In the genomic region with DNA sequence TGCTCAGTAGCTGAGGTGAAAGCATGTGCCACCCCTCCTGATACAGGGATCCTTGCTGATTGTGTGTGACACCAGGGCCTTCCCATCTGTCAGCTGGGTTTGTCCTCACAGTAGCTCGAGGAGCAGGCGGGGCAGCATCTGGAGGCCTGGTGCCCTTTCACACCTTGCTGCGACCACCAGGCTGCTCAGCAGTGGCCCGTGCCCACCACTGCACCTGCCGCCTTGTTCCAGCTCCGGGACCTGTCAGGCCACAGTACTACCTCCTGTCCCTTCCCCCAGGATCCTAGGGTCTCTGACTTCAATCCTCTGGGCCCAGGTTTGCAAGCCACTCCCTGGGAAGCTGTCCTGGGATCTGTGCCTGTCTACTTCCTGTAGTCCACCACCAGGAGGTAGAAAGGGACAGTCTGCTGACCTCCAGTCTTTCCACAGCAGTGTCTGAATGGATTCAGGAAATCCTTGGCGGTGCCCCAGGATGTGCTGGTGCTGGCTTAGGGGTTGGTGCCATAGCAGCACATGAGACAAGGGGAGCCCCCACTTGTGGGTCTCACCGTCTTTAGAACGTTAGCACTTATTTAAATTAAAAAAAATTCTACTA, we compare ENCODE assay signal across 15 cellular contexts. TPM values are rescaled to one million over a fixed set of nuclear protein-coding genes. Genes with fewer than 3 reads are reported as not detected.
DNase-seq lines count a peak whose midpoint lies in the region; ATAC-seq and TF ChIP-seq lines count a peak whose summit lies in the region.
"Had no signal": no experiment of that assay in that cellular context is flagged by ENCODE, and none has a peak within 500 bp of the region (broad histone marks: within the 10 kb centered on the region; RNA-seq: fewer than 3 reads in every experiment).

No MANE protein-coding gene starts in this region.

- no peaks in the 10 kb centered on the region for H3K9me3 ChIP-seq in cardiac muscle cell (ENCODE audit: low read depth)
- no peaks in the 10 kb centered on the region for H3K9me3 ChIP-seq in WERI-Rb-1 (ENCODE audit: severe bottlenecking)
- no peaks in the 10 kb centered on the region; the same call in 1 of the 2 replicates for H3K9me3 ChIP-seq in Karpas-422 (ENCODE audit: low read length)
- H3K9me3 ChIP-seq in effector memory CD4-positive, alpha-beta T cell (ENCODE audit: control insufficient read depth, low read length) = no peaks in the 10 kb centered on the region
- H3K9me3 ChIP-seq: breast epithelium, ovary had no signal

- intact Hi-C loops in left ventricle myocardium superior (cut with micrococcal nuclease) = no loop called here

- no peak for ATAC-seq in left ventricle myocardium superior

- H3K9me2 ChIP-seq in Karpas-422 (replicated peaks; ENCODE audit: insufficient read depth, low read length) = no peaks in the 10 kb centered on the region

- no peak overlapping the region for H2AFZ ChIP-seq in Karpas-422 (ENCODE audit: low read length)

- H3K36me3 ChIP-seq in cardiac muscle cell = no peaks in the 10 kb centered on the region
- H3K36me3 ChIP-seq in WERI-Rb-1 = no peaks in the 10 kb centered on the region
- no peaks in the 10 kb centered on the region for H3K36me3 ChIP-seq in Karpas-422 (ENCODE audit: insufficient read depth, low read length)
- H3K36me3 ChIP-seq in effector memory CD4-positive, alpha-beta T cell (ENCODE audit: control insufficient read depth, insufficient read depth, low read length) = no peaks in the 10 kb centered on the region
- H3K36me3 ChIP-seq: breast epithelium, ovary had no signal

- TF ChIP-seq CTCF in cardiac muscle cell (IDR thresholded peaks at IDR 0.05; ENCODE audit: low read depth, low read length) = peak; percentile 18
- TF ChIP-seq CTCF in WERI-Rb-1 (IDR thresholded peaks at IDR 0.05; ENCODE audit: low read depth, low read length) = peak; percentile 43
- peak; percentile 57 for TF ChIP-seq CTCF in type B pancreatic cell (conservative IDR thresholded peaks at IDR 0.05)

- H3K4me3 Mint-ChIP-seq in type B pancreatic cell = no peak overlapping the region

- H3K27me3 ChIP-seq in cardiac muscle cell (no peaks in the 10 kb centered on the region), WERI-Rb-1 (ENCODE audit: insufficient read depth, low read depth, severe bottlenecking) (no peaks in the 10 kb centered on the region), Karpas-422 (ENCODE audit: low read length) (no peaks in the 10 kb centered on the region)
- H3K27me3 ChIP-seq in effector memory CD4-positive, alpha-beta T cell (replicated peaks; ENCODE audit: control insufficient read depth, insufficient read depth, low read length, poor library complexity, severe bottlenecking) = no peaks in the 10 kb centered on the region
- H3K27me3 ChIP-seq: breast epithelium, ovary had no signal

- peak in 1 of 2 donors; percentile 9 for DNase-seq in cardiac muscle cell (ENCODE audit: low read depth in 1 of 2, low spot score in 1 of 2)
- no peak for DNase-seq in left ventricle myocardium superior
- DNase-seq in WERI-Rb-1 = peak; percentile 47
- DNase-seq in islet precursor cell = peak; percentile 68
- no peak for DNase-seq in type B pancreatic cell (ENCODE audit: extremely low spot score, unreplicated experiment)
- DNase-seq in Karpas-422 = no peak
- DNase-seq in effector memory CD4-positive, alpha-beta T cell = no peak
- DNase-seq in NCI-H526 (lab: John Stamatoyannopoulos, UW) = no peak
- DNase-seq: activated CD4-positive, alpha-beta T cell treated with anti-CD3 and anti-CD28 coated beads, Interleukin-2, amount 50 U/mL, for 48 hours; NCI-H1105; ovary; T-helper 9 cell; trophoblast cell had no signal

- no peaks in the 10 kb centered on the region for H3K27me3 Mint-ChIP-seq in type B pancreatic cell

- peaks cover 5% of the 10 kb centered on the region for H3K4me1 Mint-ChIP-seq in type B pancreatic cell (ENCODE audit: unreplicated experiment)

- H3K4me1 ChIP-seq in cardiac muscle cell (ENCODE audit: low read depth) = no peaks in the 10 kb centered on the region
- H3K4me1 ChIP-seq in Karpas-422 (ENCODE audit: low read length) = no peaks in the 10 kb centered on the region
- H3K4me1 ChIP-seq in effector memory CD4-positive, alpha-beta T cell (ENCODE audit: control insufficient read depth, insufficient read depth, low read length, poor library complexity, severe bottlenecking) = no peaks in the 10 kb centered on the region
- H3K4me1 ChIP-seq: breast epithelium had no signal

- H4K20me1 ChIP-seq in Karpas-422 (ENCODE audit: insufficient read depth, low read depth, low read length) = no peaks in the 10 kb centered on the region

- H3K36me3 Mint-ChIP-seq in type B pancreatic cell = no peaks in the 10 kb centered on the region

- no peak overlapping the region for H3K27ac Mint-ChIP-seq in type B pancreatic cell
- H3K27ac Mint-ChIP-seq: activated T-helper 2 cell treated with anti-CD3 and anti-CD28 coated beads, Interferon-gamma antibody, Interleukin-2, Interleukin-4, amounts not matched to agents 10 μg/mL and 5 μg/mL and 100 μg/mL, durations not matched to agents 14 hours and 24 hours and 36 hours had no signal

- no peak overlapping the region for H3K9ac ChIP-seq in Karpas-422 (ENCODE audit: low read length)

- H3K4me2 ChIP-seq in Karpas-422 (ENCODE audit: low read depth, low read length, poor library complexity, severe bottlenecking) = no peak overlapping the region

- H3K9me3 Mint-ChIP-seq in type B pancreatic cell = no peaks in the 10 kb centered on the region
- H3K9me3 Mint-ChIP-seq: activated T-helper 2 cell treated with anti-CD3 and anti-CD28 coated beads, Interferon-gamma antibody, Interleukin-2, Interleukin-4, amounts not matched to agents 10 μg/mL and 5 μg/mL and 100 μg/mL, durations not matched to agents 14 hours and 24 hours and 36 hours had no signal

- H3K79me2 ChIP-seq in Karpas-422 (ENCODE audit: low read length) = no peaks in the 10 kb centered on the region

- no peak overlapping the region for H3K27ac ChIP-seq in cardiac muscle cell
- H3K27ac ChIP-seq in WERI-Rb-1 = no peak overlapping the region
- no peak overlapping the region for H3K27ac ChIP-seq in Karpas-422 (ENCODE audit: low read length)
- no peak overlapping the region for H3K27ac ChIP-seq in effector memory CD4-positive, alpha-beta T cell (ENCODE audit: insufficient read depth, low read length, poor library complexity, severe bottlenecking)
- H3K27ac ChIP-seq: breast epithelium, ovary had no signal

- H3K4me3 ChIP-seq in cardiac muscle cell (no peak overlapping the region), WERI-Rb-1 (ENCODE audit: low read depth, low read length) (no peak overlapping the region), Karpas-422 (ENCODE audit: low read length) (no peak overlapping the region)
- H3K4me3 ChIP-seq in effector memory CD4-positive, alpha-beta T cell (ENCODE audit: insufficient read depth, low read depth, low read length, poor library complexity, severe bottlenecking) = no peak overlapping the region
- H3K4me3 ChIP-seq: breast epithelium, ovary had no signal

RNA-seq across cellular contexts. Expression of gene APBA2, which starts 27.5 kb away (rescaled TPM):
- total RNA-seq in cardiac muscle cell (25.9 and 33.2 TPM in 2 replicates), left ventricle myocardium superior (1.2 TPM), type B pancreatic cell (ENCODE audit: low replicate concordance) (8.5 and 33.3 TPM in 2 replicates)
- 20.5 and 22.8 TPM in 2 replicates for polyA plus RNA-seq in cardiac muscle cell
- total RNA-seq in Karpas-422 (2014; rRNA removed; shearing (Covaris generic); ENCODE audit: low replicate concordance) = not detected in 2 replicates

Comparison
In these comparisons a context has a peak if more than half of its experiments do, and no peak if none do; other contexts are left out.
1. DNase-seq: peak in WERI-Rb-1 (single experiment) and islet precursor cell (single experiment); none in left ventricle myocardium superior (single experiment), type B pancreatic cell (single experiment), Karpas-422 (single experiment), effector memory CD4-positive, alpha-beta T cell (0 of 3) and NCI-H526 (0 of 2).
2. Peak in every context shown above with its lines, with median percentiles within 50 percentile points of each other: CTCF ChIP-seq.